Comparison of ENCODE assay signal across 8 cellular contexts in genomic region chr20:45857836-45858250, GRCh38. TPM values are rescaled to one million over a fixed set of nuclear protein-coding genes. Genes with fewer than 3 reads are reported as not detected.
DNase-seq lines count a peak whose midpoint lies in the region; ATAC-seq, FAIRE-seq and TF ChIP-seq lines count a peak whose summit lies in the region.

No MANE protein-coding gene starts in this region.

- H3K4me3 ChIP-seq in CD8-positive, alpha-beta T cell (ENCODE audit: low read depth, low read length): peak overlapping the region; percentile 82
- H3K4me3 ChIP-seq in left ventricle myocardium inferior (peak overlapping the region; percentile 98), skeletal muscle tissue (ENCODE audit: low read length in 3 of 3) (peak overlapping the region; percentile 94 to 95 (median 95))

- H3K4me3 Mint-ChIP-seq in CD8-positive, alpha-beta T cell: peak overlapping the region; percentile 96
- H3K4me3 Mint-ChIP-seq in activated B cell treated with CpG ODN at 0.5 μM for 24 hours: peak overlapping the region; percentile 94

- no peak for FAIRE-seq in GM19239 (lab: Jason Lieb, UNC)

- no peaks in the 10 kb centered on the region for H3K27me3 ChIP-seq in CD8-positive, alpha-beta T cell (ENCODE audit: insufficient read depth, low read length)
- H3K27me3 ChIP-seq in left ventricle myocardium inferior (ENCODE audit: low read depth) (no peaks in the 10 kb centered on the region), skeletal muscle tissue (ENCODE audit: control insufficient read depth in 3 of 3, insufficient read depth in 3 of 3, low read length in 3 of 3) (no peaks in the 10 kb centered on the region)

- H3K27ac Mint-ChIP-seq in CD8-positive, alpha-beta T cell: peak overlapping the region; percentile 99
- peak overlapping the region; percentile 94 for H3K27ac Mint-ChIP-seq in activated B cell treated with CpG ODN at 0.5 μM for 24 hours

- no peak for TF ChIP-seq CTCF in CD8-positive, alpha-beta T cell (IDR thresholded peaks at IDR 0.05)
- TF ChIP-seq CTCF in activated B cell treated with CpG ODN at 0.5 μM for 24 hours (IDR thresholded peaks at IDR 0.05) (no peak), left ventricle myocardium inferior (IDR thresholded peaks at IDR 0.05; ENCODE audit: borderline replicate concordance) (no peak)

- H3K27ac ChIP-seq in CD8-positive, alpha-beta T cell (ENCODE audit: low read depth, low read length): peak overlapping the region; percentile 80
- peak overlapping the region; percentile 92 for H3K27ac ChIP-seq in left ventricle myocardium inferior (replicated peaks)
- H3K27ac ChIP-seq in skeletal muscle tissue (ENCODE audit: low read depth, low read length): peak overlapping the region; percentile 89

- no peaks in the 10 kb centered on the region for H3K9me3 Mint-ChIP-seq in CD8-positive, alpha-beta T cell
- no peaks in the 10 kb centered on the region for H3K9me3 Mint-ChIP-seq in activated B cell treated with CpG ODN at 0.5 μM for 24 hours

- H3K36me3 ChIP-seq in CD8-positive, alpha-beta T cell (ENCODE audit: insufficient read depth, low read length): peaks cover 7% of the 10 kb centered on the region
- H3K36me3 ChIP-seq in left ventricle myocardium inferior: peaks cover 19% of the 10 kb centered on the region
- H3K36me3 ChIP-seq in skeletal muscle tissue (ENCODE audit: control insufficient read depth in 3 of 3, insufficient read depth in 3 of 3, low read length in 3 of 3): peaks cover 4 to 17% (median 6%) of the 10 kb centered on the region in 3 donors

- peaks cover 49% of the 10 kb centered on the region for H3K4me1 Mint-ChIP-seq in CD8-positive, alpha-beta T cell (ENCODE audit: low read depth)
- peaks cover 48% of the 10 kb centered on the region for H3K4me1 Mint-ChIP-seq in activated B cell treated with CpG ODN at 0.5 μM for 24 hours

- POLR2A ChIA-PET in CD8-positive, alpha-beta T cell (lab: Charles Lee): interaction anchor here (1.2 to 4.1 kb wide), 8 partner anchors 20 to 549 kb away, joined by 3 to 36 read pairs (median 6); partner anchors contain the start of genes CTSA, ELMO2, NEURL2 and PCIF1
- POLR2A ChIA-PET in activated B cell treated with CpG ODN at 0.5 μM for 24 hours (lab: Charles Lee): interaction anchor here (0.6 to 2.6 kb wide), 10 partner anchors 20 to 506 kb away, joined by 3 to 39 read pairs (median 7); partner anchors contain the start of genes PCIF1, PLTP and ZSWIM1

- peak; percentile 13 for ATAC-seq in CD8-positive, alpha-beta T cell
- peak; percentile 24 for ATAC-seq in HG03354 (IDR thresholded peaks at IDR 0.05; ENCODE audit: poor library complexity, severe bottlenecking, unreplicated experiment)
- ATAC-seq in activated B cell treated with CpG ODN at 0.5 μM for 24 hours (ENCODE audit: low read depth): peak; percentile 8
- no peak for ATAC-seq in HG03442 (IDR thresholded peaks at IDR 0.05; ENCODE audit: unreplicated experiment)

- H3K9ac ChIP-seq in skeletal muscle tissue (ENCODE audit: low read depth in 1 of 3, low read length in 3 of 3): peak overlapping the region; percentile 83 to 92 (median 90)

- CTCF ChIA-PET in CD8-positive, alpha-beta T cell (lab: Charles Lee): interaction anchor here (0.8 to 1.3 kb wide), 2 partner anchors 33 to 112 kb away, joined by 3 read pairs; partner anchors contain the start of genes CTSA and NEURL2
- CTCF ChIA-PET in activated B cell treated with CpG ODN at 0.5 μM for 24 hours (lab: Charles Lee): no interaction called here

- H3K36me3 Mint-ChIP-seq in CD8-positive, alpha-beta T cell: peaks cover 28% of the 10 kb centered on the region
- H3K36me3 Mint-ChIP-seq in activated B cell treated with CpG ODN at 0.5 μM for 24 hours (ENCODE audit: low read depth): peaks cover 20% of the 10 kb centered on the region

- no peaks in the 10 kb centered on the region for H3K9me3 ChIP-seq in CD8-positive, alpha-beta T cell (ENCODE audit: low read length)
- H3K9me3 ChIP-seq in left ventricle myocardium inferior (replicated peaks) (no peaks in the 10 kb centered on the region), skeletal muscle tissue (ENCODE audit: control insufficient read depth in 3 of 3, low read length in 3 of 3) (no peaks in the 10 kb centered on the region)

- no peak for DNase-seq in CD8-positive, alpha-beta T cell
- peak; percentile 63 for DNase-seq in GM19239 (ENCODE audit: insufficient read length, low spot score)
- no peak for DNase-seq in activated B cell treated with CpG ODN at 0.5 μM for 24 hours
- DNase-seq in left ventricle myocardium inferior: no peak
- DNase-seq in NCI-H1436 (lab: John Stamatoyannopoulos, UW): no peak

- no peaks in the 10 kb centered on the region for H3K27me3 Mint-ChIP-seq in CD8-positive, alpha-beta T cell (ENCODE audit: low read depth)
- no peaks in the 10 kb centered on the region for H3K27me3 Mint-ChIP-seq in activated B cell treated with CpG ODN at 0.5 μM for 24 hours

- intact Hi-C loops in CD8-positive, alpha-beta T cell (cut with DNase I, micrococcal nuclease): loop anchor here (1.0 to 2.0 kb wide), 12 partner anchors 23 to 114 kb away; partner anchors contain the start of genes CTSA (in 2 of the 2), NEURL2 (in 2 of the 2), UBE2C (in 2 of the 2) and ZSWIM1 (in 2 of the 2)
- intact Hi-C loops in activated B cell treated with CpG ODN at 0.5 μM for 24 hours (cut with micrococcal nuclease) (loop anchor here (1.0 to 2.0 kb wide), 8 partner anchors 16 to 231 kb away; partner anchors contain the start of genes CTSA, NCOA5, NEURL2 and UBE2C), left ventricle myocardium inferior (cut with micrococcal nuclease) (no loop called here)

- peaks cover 29% of the 10 kb centered on the region for H3K4me1 ChIP-seq in CD8-positive, alpha-beta T cell (ENCODE audit: insufficient read depth, low read length)
- H3K4me1 ChIP-seq in left ventricle myocardium inferior (peaks cover 44% of the 10 kb centered on the region), skeletal muscle tissue (ENCODE audit: control insufficient read depth in 3 of 3, insufficient read depth in 3 of 3, low read length in 3 of 3) (peaks cover 27 to 36% (median 28%) of the 10 kb centered on the region in 3 donors)

RNA-seq across cellular contexts. Expression of gene ZSWIM3, which starts 0.4 kb away (rescaled TPM):
- under 1 TPM; 0.30 to 0.58 TPM for total RNA-seq in CD8-positive, alpha-beta T cell
- 5.9 and 6.4 TPM in 2 replicates for total RNA-seq in activated B cell treated with CpG ODN at 0.5 μM for 24 hours
- total RNA-seq in left ventricle myocardium inferior: 2.0 TPM
- total RNA-seq in skeletal muscle tissue: 7.8 TPM

RNA-seq across cellular contexts. Expression of gene ACOT8, which starts 0.7 kb away (rescaled TPM):
- 10 to 100 TPM; 14.5 to 17.0 TPM for total RNA-seq in CD8-positive, alpha-beta T cell
- total RNA-seq in activated B cell treated with CpG ODN at 0.5 μM for 24 hours (24.5 and 27.3 TPM in 2 replicates), left ventricle myocardium inferior (32.1 TPM), skeletal muscle tissue (27.1 TPM)

RNA-seq across cellular contexts. Expression of gene ZSWIM1, which starts 23.2 kb away (rescaled TPM):
- 1 to 10 TPM; 8.5 to 9.2 TPM for total RNA-seq in CD8-positive, alpha-beta T cell
- total RNA-seq in activated B cell treated with CpG ODN at 0.5 μM for 24 hours: 13.9 and 15.1 TPM in 2 replicates
- total RNA-seq in left ventricle myocardium inferior: 11.2 TPM
- total RNA-seq in skeletal muscle tissue: 3.1 TPM

RNA-seq across cellular contexts. Expression of gene SNX21, which starts 24.2 kb away (rescaled TPM):
- total RNA-seq in CD8-positive, alpha-beta T cell: under 1 TPM; 0.46 to 0.50 TPM
- total RNA-seq in activated B cell treated with CpG ODN at 0.5 μM for 24 hours (0.49 and 0.93 TPM in 2 replicates), left ventricle myocardium inferior (24.7 TPM), skeletal muscle tissue (26.6 TPM)

RNA-seq across cellular contexts. Expression of gene SPATA25, which starts 29.6 kb away (rescaled TPM):
- under 1 TPM in 1 of 2 experiments, not detected in 1; 0.64 TPM for total RNA-seq in CD8-positive, alpha-beta T cell
- 0.53 and 0.88 TPM in 2 replicates for total RNA-seq in activated B cell treated with CpG ODN at 0.5 μM for 24 hours
- 2.4 TPM for total RNA-seq in left ventricle myocardium inferior
- total RNA-seq in skeletal muscle tissue: 2.6 TPM
